8 cellular contexts compared by ENCODE assay signal in the genomic region with DNA sequence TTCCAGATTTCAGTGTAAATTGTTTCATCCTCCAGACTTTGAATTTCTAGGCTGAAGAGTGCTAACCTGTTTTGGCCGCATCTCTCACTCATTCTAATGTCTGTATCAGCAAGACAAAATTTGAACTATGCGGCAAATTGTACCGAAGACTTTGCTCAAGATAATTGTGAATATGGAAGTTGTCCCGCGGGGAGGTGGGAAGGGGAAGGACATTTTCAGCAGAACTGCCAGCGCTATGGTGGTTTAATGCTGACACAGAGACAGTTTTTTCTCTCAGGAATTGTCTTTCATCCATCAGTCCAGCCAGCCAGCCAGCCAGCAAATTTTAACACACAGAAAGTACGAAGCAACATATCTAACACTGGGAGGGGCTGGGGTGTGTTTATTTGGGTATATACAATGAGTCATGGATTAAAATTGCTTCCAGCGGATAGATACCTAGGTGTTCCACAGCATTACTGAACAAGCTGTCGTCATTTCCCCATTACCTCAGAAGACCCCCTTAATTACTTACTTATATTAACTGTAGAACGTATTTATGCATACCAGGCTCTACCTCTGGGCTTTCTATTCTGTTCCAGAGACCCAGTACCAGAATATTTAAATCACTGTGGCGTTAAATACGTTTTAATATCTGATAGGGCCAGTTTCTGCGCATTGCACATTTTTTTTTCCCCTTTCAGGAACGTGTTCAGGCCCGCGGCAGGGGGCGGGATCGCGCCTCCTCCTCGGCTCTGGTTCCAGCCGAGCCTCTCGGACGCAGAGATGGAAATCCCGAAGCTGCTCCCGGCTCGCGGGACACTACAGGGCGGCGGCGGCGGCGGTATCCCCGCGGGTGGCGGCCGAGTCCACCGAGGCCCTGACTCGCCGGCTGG. TPM values are rescaled to one million over a fixed set of nuclear protein-coding genes. Genes with fewer than 3 reads are reported as not detected.
DNase-seq lines count a peak whose midpoint lies in the region; ATAC-seq and TF ChIP-seq lines count a peak whose summit lies in the region.
"Not testable (repeated sequence)": the region's sequence is repeated elsewhere in the genome, so short reads cannot be mapped to it uniquely, and the experiment has no call there.

A gene (plus strand): TSS at position 728 of the 875 bp plus-strand sequence. CDS start 38 bp downstream, at position 766.

- 1 to 4% methylated on average over 11 to 12 of the region's 39 CpGs for WGBS in body of pancreas, 2 donors

- H3K36me3 Mint-ChIP-seq in neural crest cell (ENCODE audit: low read depth), result not testable (repeated sequence)

- H3K27me3 Mint-ChIP-seq in neural crest cell (ENCODE audit: low read depth), result not testable (repeated sequence)

- TF ChIP-seq CTCF in body of pancreas (IDR thresholded peaks at IDR 0.05); cardiac muscle cell (IDR thresholded peaks at IDR 0.05; ENCODE audit: low read depth, low read length); neural crest cell (conservative IDR thresholded peaks at IDR 0.05); upper lobe of right lung (IDR thresholded peaks at IDR 0.05): not testable (repeated sequence)

- H3K4me1 Mint-ChIP-seq in neural crest cell, result peaks cover 35% of the 10 kb centered on the region

- H3K4me3 ChIP-seq in HUES48 (ENCODE audit: low read depth, low read length) (peak within 1 kb of the TSS; percentile 65), body of pancreas (peak within 1 kb of the TSS; percentile 37 to 51), cardiac muscle cell (peak within 1 kb of the TSS; percentile 60), upper lobe of right lung (peak within 1 kb of the TSS; percentile 57)

- peak within 1 kb of the TSS; percentile 59; the same call in 1 of the 2 replicates for H3K9ac ChIP-seq in HUES48 (ENCODE audit: low read depth, low read length)

- 0 out of 2 replicates have a peak, but pooled peaks have one; percentile 21 for TF ChIP-seq POLR2A in Raji (IDR thresholded peaks at IDR 0.05; ENCODE audit: insufficient read depth, low read depth, low read length)
- not testable (repeated sequence) for TF ChIP-seq POLR2A in body of pancreas (IDR thresholded peaks at IDR 0.05)

- H3K27ac ChIP-seq in HUES48 (ENCODE audit: low read depth, low read length), result peak within 1 kb of the TSS; percentile 55
- H3K27ac ChIP-seq in body of pancreas, result peak within 1 kb of the TSS; percentile 89 to 95 (median 94)
- H3K27ac ChIP-seq in cardiac muscle cell, result peak within 1 kb of the TSS; percentile 95
- H3K27ac ChIP-seq in upper lobe of right lung, result peak within 1 kb of the TSS; percentile 91

- not testable (repeated sequence) for H3K27me3 ChIP-seq in HUES48 (ENCODE audit: control insufficient read depth, insufficient read depth, low read length); body of pancreas; cardiac muscle cell; upper lobe of right lung

- H3K36me3 ChIP-seq in HUES48 (ENCODE audit: control insufficient read depth, insufficient read depth, low read length); body of pancreas (replicated peaks in 1 of 2; ENCODE audit: insufficient read depth in 1 of 2, low read depth in 2 of 2); cardiac muscle cell; upper lobe of right lung: not testable (repeated sequence)

- H3K9me3 Mint-ChIP-seq in neural crest cell, result not testable (repeated sequence)

- DNase-seq in HCEC 1CT, result peak; percentile 48
- DNase-seq in body of pancreas, result peak in 3 of 4 donors; percentile 15 to 20 (median 16)
- peak; percentile 5 to 43 for DNase-seq in cardiac muscle cell (ENCODE audit: low read depth in 1 of 2, low spot score in 1 of 2)
- DNase-seq in neural crest cell (ENCODE audit: low read depth, low spot score); upper lobe of right lung: not testable (repeated sequence)

- peak within 1 kb of the TSS; percentile 32 for H3K27ac Mint-ChIP-seq in neural crest cell (ENCODE audit: unreplicated experiment)

- ATAC-seq in GM18498 (IDR thresholded peaks at IDR 0.05; ENCODE audit: unreplicated experiment), result peak; percentile 66
- peak; percentile 70 for ATAC-seq in body of pancreas
- peak; percentile 77 for ATAC-seq in upper lobe of right lung

- H3K9me3 ChIP-seq in HUES48 (ENCODE audit: control insufficient read depth, insufficient read depth, low read length), result peaks cover 31% of the 10 kb centered on the region; the same call in 1 of the 2 replicates
- not testable (repeated sequence) for H3K9me3 ChIP-seq in body of pancreas; cardiac muscle cell (ENCODE audit: low read depth); upper lobe of right lung

- peak within 1 kb of the TSS; percentile 81 for H3K4me3 Mint-ChIP-seq in neural crest cell

- H3K4me1 ChIP-seq in HUES48 (ENCODE audit: control insufficient read depth, insufficient read depth, low read length), result not testable (repeated sequence)
- H3K4me1 ChIP-seq in body of pancreas (peaks cover 16% of the 10 kb centered on the region), cardiac muscle cell (ENCODE audit: low read depth) (peaks cover 11% of the 10 kb centered on the region), upper lobe of right lung (peaks cover 16% of the 10 kb centered on the region)

- intact Hi-C loops in body of pancreas (cut with DNase I); upper lobe of right lung (cut with DNase I): not testable (repeated sequence)

RNA-seq across cellular contexts. Expression of the gene that starts here (rescaled TPM):
- total RNA-seq in body of pancreas (1 to 10 TPM; 4.6 to 7.5 TPM), cardiac muscle cell (12.4 and 16.7 TPM in 2 replicates), neural crest cell (6.8 and 7.1 TPM in 2 replicates), upper lobe of right lung (7.3 TPM)
- polyA plus RNA-seq in cardiac muscle cell, result 5.4 and 6.9 TPM in 2 replicates
